Comparison of ENCODE assay signal across 1 cellular context in the genomic region with DNA sequence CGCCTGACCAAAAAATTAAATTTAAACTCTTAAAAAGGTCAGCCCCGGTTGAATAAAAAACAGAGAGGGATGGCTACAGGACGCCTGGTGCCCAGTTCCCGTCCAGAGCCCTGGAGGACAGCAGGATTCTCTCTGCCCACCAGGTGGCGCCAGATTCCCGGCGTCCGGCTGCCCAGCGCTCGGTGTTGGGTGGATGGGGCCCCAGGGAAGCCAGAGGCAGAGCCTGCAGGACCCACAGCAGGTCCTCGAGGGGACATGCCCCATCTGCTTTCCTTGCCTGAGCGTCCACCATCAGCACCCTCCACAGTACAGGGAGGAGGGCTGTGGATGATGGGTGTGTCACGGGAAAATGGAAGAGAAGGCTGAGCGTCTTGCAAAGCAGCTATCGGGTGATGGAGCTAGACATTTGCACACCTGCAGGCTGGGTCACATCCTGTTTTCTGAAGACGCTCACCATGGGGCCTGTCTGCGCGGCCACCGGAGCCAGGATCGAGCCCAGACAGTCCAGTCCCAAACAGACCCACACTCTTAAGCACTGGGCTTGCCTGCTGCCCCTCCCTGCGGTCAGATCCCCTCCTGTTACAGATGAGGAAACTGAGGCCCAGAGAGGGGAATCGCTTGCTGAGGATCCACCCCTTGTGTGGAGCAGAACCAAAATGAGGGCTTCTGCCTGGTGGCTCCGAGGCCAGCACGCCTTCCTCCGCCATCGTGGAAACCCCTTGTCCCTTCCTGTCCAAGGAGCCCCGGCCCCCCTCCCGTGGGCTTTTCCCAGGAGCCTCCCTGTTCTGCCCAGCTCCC.
TF ChIP-seq lines count a peak whose summit lies in the region.

No MANE protein-coding gene starts in this region.

TF ChIP-seq in H1, 55 proteins besides CTCF, POLR2A, EP300 and RAD21:
- TF ChIP-seq, protein P1, sequence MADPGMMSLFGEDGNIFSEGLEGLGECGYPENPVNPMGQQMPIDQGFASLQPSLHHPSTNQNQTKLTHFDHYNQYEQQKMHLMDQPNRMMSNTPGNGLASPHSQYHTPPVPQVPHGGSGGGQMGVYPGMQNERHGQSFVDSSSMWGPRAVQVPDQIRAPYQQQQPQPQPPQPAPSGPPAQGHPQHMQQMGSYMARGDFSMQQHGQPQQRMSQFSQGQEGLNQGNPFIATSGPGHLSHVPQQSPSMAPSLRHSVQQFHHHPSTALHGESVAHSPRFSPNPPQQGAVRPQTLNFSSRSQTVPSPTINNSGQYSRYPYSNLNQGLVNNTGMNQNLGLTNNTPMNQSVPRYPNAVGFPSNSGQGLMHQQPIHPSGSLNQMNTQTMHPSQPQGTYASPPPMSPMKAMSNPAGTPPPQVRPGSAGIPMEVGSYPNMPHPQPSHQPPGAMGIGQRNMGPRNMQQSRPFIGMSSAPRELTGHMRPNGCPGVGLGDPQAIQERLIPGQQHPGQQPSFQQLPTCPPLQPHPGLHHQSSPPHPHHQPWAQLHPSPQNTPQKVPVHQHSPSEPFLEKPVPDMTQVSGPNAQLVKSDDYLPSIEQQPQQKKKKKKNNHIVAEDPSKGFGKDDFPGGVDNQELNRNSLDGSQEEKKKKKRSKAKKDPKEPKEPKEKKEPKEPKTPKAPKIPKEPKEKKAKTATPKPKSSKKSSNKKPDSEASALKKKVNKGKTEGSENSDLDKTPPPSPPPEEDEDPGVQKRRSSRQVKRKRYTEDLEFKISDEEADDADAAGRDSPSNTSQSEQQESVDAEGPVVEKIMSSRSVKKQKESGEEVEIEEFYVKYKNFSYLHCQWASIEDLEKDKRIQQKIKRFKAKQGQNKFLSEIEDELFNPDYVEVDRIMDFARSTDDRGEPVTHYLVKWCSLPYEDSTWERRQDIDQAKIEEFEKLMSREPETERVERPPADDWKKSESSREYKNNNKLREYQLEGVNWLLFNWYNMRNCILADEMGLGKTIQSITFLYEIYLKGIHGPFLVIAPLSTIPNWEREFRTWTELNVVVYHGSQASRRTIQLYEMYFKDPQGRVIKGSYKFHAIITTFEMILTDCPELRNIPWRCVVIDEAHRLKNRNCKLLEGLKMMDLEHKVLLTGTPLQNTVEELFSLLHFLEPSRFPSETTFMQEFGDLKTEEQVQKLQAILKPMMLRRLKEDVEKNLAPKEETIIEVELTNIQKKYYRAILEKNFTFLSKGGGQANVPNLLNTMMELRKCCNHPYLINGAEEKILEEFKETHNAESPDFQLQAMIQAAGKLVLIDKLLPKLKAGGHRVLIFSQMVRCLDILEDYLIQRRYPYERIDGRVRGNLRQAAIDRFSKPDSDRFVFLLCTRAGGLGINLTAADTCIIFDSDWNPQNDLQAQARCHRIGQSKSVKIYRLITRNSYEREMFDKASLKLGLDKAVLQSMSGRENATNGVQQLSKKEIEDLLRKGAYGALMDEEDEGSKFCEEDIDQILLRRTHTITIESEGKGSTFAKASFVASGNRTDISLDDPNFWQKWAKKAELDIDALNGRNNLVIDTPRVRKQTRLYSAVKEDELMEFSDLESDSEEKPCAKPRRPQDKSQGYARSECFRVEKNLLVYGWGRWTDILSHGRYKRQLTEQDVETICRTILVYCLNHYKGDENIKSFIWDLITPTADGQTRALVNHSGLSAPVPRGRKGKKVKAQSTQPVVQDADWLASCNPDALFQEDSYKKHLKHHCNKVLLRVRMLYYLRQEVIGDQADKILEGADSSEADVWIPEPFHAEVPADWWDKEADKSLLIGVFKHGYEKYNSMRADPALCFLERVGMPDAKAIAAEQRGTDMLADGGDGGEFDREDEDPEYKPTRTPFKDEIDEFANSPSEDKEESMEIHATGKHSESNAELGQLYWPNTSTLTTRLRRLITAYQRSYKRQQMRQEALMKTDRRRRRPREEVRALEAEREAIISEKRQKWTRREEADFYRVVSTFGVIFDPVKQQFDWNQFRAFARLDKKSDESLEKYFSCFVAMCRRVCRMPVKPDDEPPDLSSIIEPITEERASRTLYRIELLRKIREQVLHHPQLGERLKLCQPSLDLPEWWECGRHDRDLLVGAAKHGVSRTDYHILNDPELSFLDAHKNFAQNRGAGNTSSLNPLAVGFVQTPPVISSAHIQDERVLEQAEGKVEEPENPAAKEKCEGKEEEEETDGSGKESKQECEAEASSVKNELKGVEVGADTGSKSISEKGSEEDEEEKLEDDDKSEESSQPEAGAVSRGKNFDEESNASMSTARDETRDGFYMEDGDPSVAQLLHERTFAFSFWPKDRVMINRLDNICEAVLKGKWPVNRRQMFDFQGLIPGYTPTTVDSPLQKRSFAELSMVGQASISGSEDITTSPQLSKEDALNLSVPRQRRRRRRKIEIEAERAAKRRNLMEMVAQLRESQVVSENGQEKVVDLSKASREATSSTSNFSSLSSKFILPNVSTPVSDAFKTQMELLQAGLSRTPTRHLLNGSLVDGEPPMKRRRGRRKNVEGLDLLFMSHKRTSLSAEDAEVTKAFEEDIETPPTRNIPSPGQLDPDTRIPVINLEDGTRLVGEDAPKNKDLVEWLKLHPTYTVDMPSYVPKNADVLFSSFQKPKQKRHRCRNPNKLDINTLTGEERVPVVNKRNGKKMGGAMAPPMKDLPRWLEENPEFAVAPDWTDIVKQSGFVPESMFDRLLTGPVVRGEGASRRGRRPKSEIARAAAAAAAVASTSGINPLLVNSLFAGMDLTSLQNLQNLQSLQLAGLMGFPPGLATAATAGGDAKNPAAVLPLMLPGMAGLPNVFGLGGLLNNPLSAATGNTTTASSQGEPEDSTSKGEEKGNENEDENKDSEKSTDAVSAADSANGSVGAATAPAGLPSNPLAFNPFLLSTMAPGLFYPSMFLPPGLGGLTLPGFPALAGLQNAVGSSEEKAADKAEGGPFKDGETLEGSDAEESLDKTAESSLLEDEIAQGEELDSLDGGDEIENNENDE (IDR thresholded peaks at IDR 0.05; ENCODE audit: insufficient replicate concordance, low read length): no peak
- 0 out of 2 replicates have a peak, but pooled peaks have one; percentile 22 for TF ChIP-seq CREB1 (IDR thresholded peaks at IDR 0.05)
- 0 out of 2 replicates have a peak, but pooled peaks have one; percentile 14 for TF ChIP-seq JUN (IDR thresholded peaks at IDR 0.05; ENCODE audit: low read depth, low read length)
- TF ChIP-seq SIN3A (conservative IDR thresholded peaks at IDR 0.05 in 1 of 2, IDR thresholded peaks at IDR 0.05 in 1 of 2; ENCODE audit: low read depth in 1 of 2, low read length in 2 of 2): peak in 1 of 2 experiments; percentile 56; a peak in 1 of 4 replicates
- TF ChIP-seq GABPA (IDR thresholded peaks at IDR 0.05; ENCODE audit: borderline replicate concordance, insufficient read depth, low read length): peak; percentile 54; the same call in 1 of the 2 replicates
- peak; percentile 9; the same call in 1 of the 2 replicates for TF ChIP-seq BACH1 (IDR thresholded peaks at IDR 0.05; ENCODE audit: low read length)
- no peak for TF ChIP-seq PHF8 (conservative IDR thresholded peaks at IDR 0.05; ENCODE audit: low read depth, low read length)
- peak; percentile 44; the same call in 1 of the 2 replicates for TF ChIP-seq CHD2 (IDR thresholded peaks at IDR 0.05; ENCODE audit: low read length)
